In genomic region chr1:171636141-171636540, GRCh38 we compare ENCODE assay signal across 1 cellular context.
A peak's percentile ranks its signal among the peaks of the same experiment; 100 is the strongest.
TF ChIP-seq lines count a peak whose summit lies in the region.

No MANE protein-coding gene starts in this region.

TF ChIP-seq in GM12878, 131 proteins besides CTCF, POLR2A, EP300 and RAD21:
- TF ChIP-seq, protein P1, sequence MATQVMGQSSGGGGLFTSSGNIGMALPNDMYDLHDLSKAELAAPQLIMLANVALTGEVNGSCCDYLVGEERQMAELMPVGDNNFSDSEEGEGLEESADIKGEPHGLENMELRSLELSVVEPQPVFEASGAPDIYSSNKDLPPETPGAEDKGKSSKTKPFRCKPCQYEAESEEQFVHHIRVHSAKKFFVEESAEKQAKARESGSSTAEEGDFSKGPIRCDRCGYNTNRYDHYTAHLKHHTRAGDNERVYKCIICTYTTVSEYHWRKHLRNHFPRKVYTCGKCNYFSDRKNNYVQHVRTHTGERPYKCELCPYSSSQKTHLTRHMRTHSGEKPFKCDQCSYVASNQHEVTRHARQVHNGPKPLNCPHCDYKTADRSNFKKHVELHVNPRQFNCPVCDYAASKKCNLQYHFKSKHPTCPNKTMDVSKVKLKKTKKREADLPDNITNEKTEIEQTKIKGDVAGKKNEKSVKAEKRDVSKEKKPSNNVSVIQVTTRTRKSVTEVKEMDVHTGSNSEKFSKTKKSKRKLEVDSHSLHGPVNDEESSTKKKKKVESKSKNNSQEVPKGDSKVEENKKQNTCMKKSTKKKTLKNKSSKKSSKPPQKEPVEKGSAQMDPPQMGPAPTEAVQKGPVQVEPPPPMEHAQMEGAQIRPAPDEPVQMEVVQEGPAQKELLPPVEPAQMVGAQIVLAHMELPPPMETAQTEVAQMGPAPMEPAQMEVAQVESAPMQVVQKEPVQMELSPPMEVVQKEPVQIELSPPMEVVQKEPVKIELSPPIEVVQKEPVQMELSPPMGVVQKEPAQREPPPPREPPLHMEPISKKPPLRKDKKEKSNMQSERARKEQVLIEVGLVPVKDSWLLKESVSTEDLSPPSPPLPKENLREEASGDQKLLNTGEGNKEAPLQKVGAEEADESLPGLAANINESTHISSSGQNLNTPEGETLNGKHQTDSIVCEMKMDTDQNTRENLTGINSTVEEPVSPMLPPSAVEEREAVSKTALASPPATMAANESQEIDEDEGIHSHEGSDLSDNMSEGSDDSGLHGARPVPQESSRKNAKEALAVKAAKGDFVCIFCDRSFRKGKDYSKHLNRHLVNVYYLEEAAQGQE (IDR thresholded peaks at IDR 0.05; ENCODE audit: low read depth, low read length): peak; percentile 63; the same call in 1 of the 2 replicates
- TF ChIP-seq HSF1 (IDR thresholded peaks at IDR 0.05; ENCODE audit: low read depth, low read length) (no peak), JUND (IDR thresholded peaks at IDR 0.05; ENCODE audit: low read depth, low read length) (no peak)
TF ChIP-seq in GM12878: peak in this region for 1.
